ENCODE assay signal across 8 cellular contexts in the genomic region with DNA sequence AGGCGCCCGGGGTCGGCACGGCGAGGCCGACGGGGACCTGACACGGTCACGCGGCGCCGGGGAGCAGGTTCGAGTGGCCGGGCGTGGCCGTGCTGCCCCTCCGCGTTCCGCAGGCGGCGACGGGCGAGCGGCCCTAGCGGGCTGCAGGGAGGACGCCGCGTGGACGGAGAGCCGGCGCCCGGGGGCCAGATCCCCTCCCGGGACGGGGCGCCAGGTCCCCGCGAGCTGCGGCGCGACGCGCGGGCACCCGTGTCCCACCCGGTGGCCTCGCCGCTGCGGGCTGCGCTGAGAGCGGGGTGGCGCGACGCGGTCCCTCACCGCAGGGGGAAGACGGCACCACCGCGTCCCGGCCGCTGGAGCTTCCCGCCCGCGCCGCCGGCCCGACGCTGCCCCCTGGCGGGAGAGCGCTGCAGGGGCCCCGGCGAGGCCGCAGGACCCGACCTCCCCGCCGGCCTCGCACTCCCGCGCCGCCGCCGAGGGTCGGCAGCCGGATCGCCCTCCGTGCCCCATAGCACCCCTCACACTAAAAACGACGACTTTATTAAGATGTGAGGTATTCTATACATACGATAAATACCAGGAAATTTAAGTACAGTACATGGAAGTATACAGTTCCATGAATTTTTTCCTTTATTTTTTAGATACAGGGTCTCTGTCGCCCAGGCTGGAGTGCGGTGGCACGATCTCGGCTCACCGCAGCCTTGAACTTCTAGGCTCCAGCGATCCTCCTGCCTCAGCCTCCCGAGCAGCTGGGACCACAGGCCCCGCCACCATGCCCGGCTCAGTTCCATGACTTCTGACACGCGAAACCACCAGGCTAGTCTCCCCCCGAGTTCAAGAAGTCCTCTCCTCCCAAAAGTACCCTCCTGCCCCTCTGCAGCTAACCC. TPM values are rescaled to one million over a fixed set of nuclear protein-coding genes. Genes with fewer than 3 reads are reported as not detected.
DNase-seq lines count a peak whose midpoint lies in the region; ATAC-seq and TF ChIP-seq lines count a peak whose summit lies in the region.

No MANE protein-coding gene starts in this region.

- H4K20me1 ChIP-seq in Karpas-422 (ENCODE audit: insufficient read depth, low read depth, low read length) (no peaks in the 10 kb centered on the region), SU-DHL-6 (ENCODE audit: low read depth, low read length) (no peaks in the 10 kb centered on the region)

- peaks cover 4% of the 10 kb centered on the region; the same call in 1 of the 2 replicates for H3K9me3 ChIP-seq in Karpas-422 (ENCODE audit: low read length)
- H3K9me3 ChIP-seq in SU-DHL-6 (ENCODE audit: insufficient read depth, low read length): no peaks in the 10 kb centered on the region
- H3K9me3 ChIP-seq in adipocyte (ENCODE audit: control insufficient read depth, low read length): no peaks in the 10 kb centered on the region
- no peaks in the 10 kb centered on the region for H3K9me3 ChIP-seq in sigmoid colon

- H3K4me3 ChIP-seq in Karpas-422 (ENCODE audit: low read length) (peak overlapping the region; percentile 98), SU-DHL-6 (ENCODE audit: insufficient read depth, low read length, poor library complexity, severe bottlenecking) (peak overlapping the region; percentile 67), adipocyte (ENCODE audit: low read length) (peak overlapping the region; percentile 87), sigmoid colon (peak overlapping the region; percentile 72 to 88 (median 76))

- H3K4me1 ChIP-seq in Karpas-422 (ENCODE audit: low read length) (peaks cover 27% of the 10 kb centered on the region), adipocyte (ENCODE audit: control insufficient read depth, insufficient read depth, low read length) (peaks cover 6% of the 10 kb centered on the region), sigmoid colon (peaks cover 0 to 16% (median 11%) of the 10 kb centered on the region in 4 donors)

- peak overlapping the region; percentile 96 for H3K9ac ChIP-seq in Karpas-422 (ENCODE audit: low read length)
- H3K9ac ChIP-seq in SU-DHL-6 (ENCODE audit: low read length): peak overlapping the region; percentile 84
- peak overlapping the region; percentile 89 for H3K9ac ChIP-seq in adipocyte (ENCODE audit: low read length)

- peak; percentile 33 for TF ChIP-seq CTCF in SU-DHL-6 (IDR thresholded peaks at IDR 0.05; ENCODE audit: insufficient read depth, low read length, poor library complexity, severe bottlenecking)
- peak in 3 of 4 experiments; percentile 15 to 95 (median 20) for TF ChIP-seq CTCF in sigmoid colon (IDR thresholded peaks at IDR 0.05)

- peak overlapping the region; percentile 100 for H2AFZ ChIP-seq in Karpas-422 (ENCODE audit: low read length)
- H2AFZ ChIP-seq in SU-DHL-6 (ENCODE audit: low read depth, low read length, severe bottlenecking): peak overlapping the region; percentile 96

- H3K79me2 ChIP-seq in Karpas-422 (ENCODE audit: low read length): no peaks in the 10 kb centered on the region
- H3K79me2 ChIP-seq in SU-DHL-6 (ENCODE audit: insufficient read depth, low read length): no peaks in the 10 kb centered on the region

- no peak for TF ChIP-seq POLR2A in sigmoid colon (IDR thresholded peaks at IDR 0.05)

- DNase-seq in EH (ENCODE audit: low read depth) (peak; percentile 61), Karpas-422 (peak; percentile 93), adipocyte (ENCODE audit: low read depth) (peak; percentile 87), hepatic stellate cell (ENCODE audit: low spot score) (peak; percentile 81), sigmoid colon (no peak)
- no peak for DNase-seq in NK-92 treated with Interleukin-12 subunit alpha and Interleukin-12 subunit beta, amount 100 ng/mL, for 24 hours (lab: John Stamatoyannopoulos, UW)

- H3K9me2 ChIP-seq in Karpas-422 (replicated peaks; ENCODE audit: insufficient read depth, low read length) (no peaks in the 10 kb centered on the region), SU-DHL-6 (replicated peaks; ENCODE audit: insufficient read depth, low read length) (no peaks in the 10 kb centered on the region)

- H3K27ac ChIP-seq in Karpas-422 (ENCODE audit: low read length) (no peak overlapping the region), SU-DHL-6 (ENCODE audit: low read depth, low read length) (no peak overlapping the region; the same call in 1 of the 2 replicates), sigmoid colon (peak overlapping the region; percentile 72 to 83 (median 79))

- intact Hi-C loops in sigmoid colon (cut with DNase I): loop anchor here (1.0 to 2.0 kb wide), 2 partner anchors 28 to 131 kb away; a partner anchor contains a TSS

- peaks cover 4% of the 10 kb centered on the region; the same call in 1 of the 2 replicates for H3K27me3 ChIP-seq in Karpas-422 (ENCODE audit: low read length)
- H3K27me3 ChIP-seq in SU-DHL-6 (ENCODE audit: low read length): no peaks in the 10 kb centered on the region
- H3K27me3 ChIP-seq in adipocyte (replicated peaks; ENCODE audit: control insufficient read depth, insufficient read depth, low read length): no peaks in the 10 kb centered on the region
- no peaks in the 10 kb centered on the region for H3K27me3 ChIP-seq in sigmoid colon

- peak; percentile 49 for ATAC-seq in GM21619 (IDR thresholded peaks at IDR 0.05; ENCODE audit: unreplicated experiment)

- no peak for TF ChIP-seq EP300 in sigmoid colon (IDR thresholded peaks at IDR 0.05)

- H3K4me2 ChIP-seq in Karpas-422 (ENCODE audit: low read depth, low read length, poor library complexity, severe bottlenecking) (peak overlapping the region; percentile 100), SU-DHL-6 (ENCODE audit: low read depth, low read length, poor library complexity, severe bottlenecking) (peak overlapping the region; percentile 93)

- WGBS in sigmoid colon, 2 donors: 7 to 9% methylated on average over 100 of the region's 100 CpGs

- no peaks in the 10 kb centered on the region for H3K36me3 ChIP-seq in Karpas-422 (ENCODE audit: insufficient read depth, low read length)
- H3K36me3 ChIP-seq in SU-DHL-6 (ENCODE audit: low read length): no peaks in the 10 kb centered on the region
- peaks cover 5% of the 10 kb centered on the region for H3K36me3 ChIP-seq in adipocyte (ENCODE audit: control insufficient read depth, insufficient read depth, low read length, severe bottlenecking)
- no peaks in the 10 kb centered on the region for H3K36me3 ChIP-seq in sigmoid colon

- no peaks in the 10 kb centered on the region for H3F3A ChIP-seq in SU-DHL-6 (ENCODE audit: insufficient read depth)

RNA-seq across cellular contexts. Expression of a gene that starts 1.3 kb away (rescaled TPM):
- 0.37 and 1.1 TPM in 2 replicates for total RNA-seq in Karpas-422 (2014; rRNA removed; shearing (Covaris generic); ENCODE audit: low replicate concordance)
- 10 to 100 TPM in 2 of 4 donors, 1 to 10 TPM in 2; 8.6 to 26.3 (median 10.5) TPM for total RNA-seq in sigmoid colon
- polyA plus RNA-seq in sigmoid colon: 10 to 100 TPM; 23.4 to 60.8 (median 42.0) TPM

RNA-seq across cellular contexts. Expression of a gene that starts 27.6 kb away (rescaled TPM):
- total RNA-seq in Karpas-422 (2014; rRNA removed; shearing (Covaris generic); ENCODE audit: low replicate concordance): 73.0 and 81.8 TPM in 2 replicates
- total RNA-seq in sigmoid colon: 10 to 100 TPM; 35.7 to 44.9 (median 41.7) TPM
- polyA plus RNA-seq in sigmoid colon: 10 to 100 TPM; 54.1 to 60.7 (median 54.7) TPM

RNA-seq across cellular contexts. Expression of a gene that starts 59.7 kb away (rescaled TPM):
- total RNA-seq in Karpas-422 (2014; rRNA removed; shearing (Covaris generic); ENCODE audit: low replicate concordance): 0.07 and 0.43 TPM in 2 replicates
- 1 to 10 TPM; 2.6 to 6.1 (median 3.1) TPM for total RNA-seq in sigmoid colon
- 1 to 10 TPM in 2 of 3 donors, under 1 TPM in 1; 0.92 to 9.6 (median 1.8) TPM for polyA plus RNA-seq in sigmoid colon

Comparison
In these comparisons a context has a peak if more than half of its experiments do, and no peak if none do; other contexts are left out.
1. DNase-seq: peak in EH (single experiment), Karpas-422 (single experiment), adipocyte (single experiment) and hepatic stellate cell (single experiment); none in sigmoid colon (single experiment) and NK-92 treated with Interleukin-12 subunit alpha and Interleukin-12 subunit beta, amount 100 ng/mL, for 24 hours (single experiment).
2. H3K27ac ChIP-seq: peak in sigmoid colon (4 of 4); none in Karpas-422 (single experiment) and SU-DHL-6 (single experiment).
3. Peak in every context shown above with its lines, with median percentiles within 50 percentile points of each other: H3K4me3 ChIP-seq and H3K9ac ChIP-seq.